9 cellular contexts compared by ENCODE assay signal in the genomic region with DNA sequence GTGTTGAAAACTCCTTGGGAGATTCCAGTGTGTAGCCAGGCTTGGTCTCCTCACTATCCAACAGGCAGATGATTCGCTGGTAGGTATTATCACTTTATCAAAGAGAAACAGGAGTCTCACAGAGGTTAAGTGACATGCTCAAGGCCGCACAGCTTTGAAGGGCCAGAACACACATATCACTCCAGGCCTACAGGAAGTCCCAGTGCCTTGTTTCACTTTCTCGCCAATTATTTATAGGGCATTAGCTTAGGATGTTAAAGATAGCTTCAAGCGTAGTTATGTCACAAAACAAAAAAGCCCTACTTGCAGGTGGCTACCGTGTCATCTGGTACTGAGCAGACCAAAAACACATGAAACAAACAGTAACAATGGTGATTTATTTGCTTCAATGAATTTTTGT. TPM values are rescaled to one million over a fixed set of nuclear protein-coding genes. Genes with fewer than 3 reads are reported as not detected.
A peak's percentile ranks its signal among the peaks of the same experiment; 100 is the strongest.
DNase-seq lines count a peak whose midpoint lies in the region; ATAC-seq and TF ChIP-seq lines count a peak whose summit lies in the region.
"Had no signal": no experiment of that assay in that cellular context is flagged by ENCODE, and none has a peak within 500 bp of the region (broad histone marks: within the 10 kb centered on the region; RNA-seq: fewer than 3 reads in every experiment).

No MANE protein-coding gene starts in this region.

- peaks cover 21% of the 10 kb centered on the region for H3K4me1 ChIP-seq in hepatocyte (ENCODE audit: insufficient read depth)

- TF ChIP-seq CTCF in hepatocyte (IDR thresholded peaks at IDR 0.05; ENCODE audit: poor library complexity) = no peak

- H3K79me2 ChIP-seq in hepatocyte = peaks cover 65% of the 10 kb centered on the region

- no peak overlapping the region for H2AFZ ChIP-seq in hepatocyte

- DNase-seq in hepatocyte (ENCODE audit: low spot score) (no peak), NCI-H774 (lab: John Stamatoyannopoulos, UW) (no peak), amniotic stem cell (lab: John Stamatoyannopoulos, UW) (no peak), dermis blood vessel endothelial cell (no peak), NCI-H446 (lab: John Stamatoyannopoulos, UW) (no peak)

- 90% methylated on average over 5 of the region's 5 CpGs for WGBS in hepatocyte (ENCODE audit: low lambda C conversion rate, missing lambda C conversion rate)

- no peak overlapping the region for H3K4me3 ChIP-seq in hepatocyte

- ATAC-seq in GM18508 (IDR thresholded peaks at IDR 0.05; ENCODE audit: insufficient read depth, unreplicated experiment) (peak; percentile 45), GM21576 (IDR thresholded peaks at IDR 0.05; ENCODE audit: unreplicated experiment) (peak; percentile 64), HG03442 (IDR thresholded peaks at IDR 0.05; ENCODE audit: unreplicated experiment) (peak; percentile 57)

- H3K27me3 ChIP-seq in hepatocyte = no peaks in the 10 kb centered on the region
- H3K27me3 ChIP-seq: neutrophil had no signal

- H3K4me2 ChIP-seq in hepatocyte = no peak overlapping the region

- H4K20me1 ChIP-seq in hepatocyte (ENCODE audit: insufficient read depth, poor library complexity, severe bottlenecking) = no peaks in the 10 kb centered on the region

- H3K9me3 ChIP-seq in hepatocyte (ENCODE audit: low read depth) = no peaks in the 10 kb centered on the region
- H3K9me3 ChIP-seq: neutrophil had no signal

- peak overlapping the region; percentile 92 for H3K27ac ChIP-seq in hepatocyte
- H3K27ac ChIP-seq: neutrophil had no signal

- no peaks in the 10 kb centered on the region for H3K36me3 ChIP-seq in hepatocyte (replicated peaks; ENCODE audit: insufficient read depth, low read depth)
- H3K36me3 ChIP-seq: neutrophil had no signal

- no peaks in the 10 kb centered on the region for H3K9me2 ChIP-seq in hepatocyte (replicated peaks; ENCODE audit: insufficient read depth)

RNA-seq across cellular contexts. Expression of a gene that starts 13.2 kb away (rescaled TPM):
- total RNA-seq in hepatocyte = 42.1 and 52.3 TPM in 2 replicates
- polyA plus RNA-seq in hepatocyte = 3.3 and 4.4 TPM in 2 replicates
- total RNA-seq in dermis blood vessel endothelial cell = 16.7 and 40.8 TPM in 2 replicates
